In the genomic region with DNA sequence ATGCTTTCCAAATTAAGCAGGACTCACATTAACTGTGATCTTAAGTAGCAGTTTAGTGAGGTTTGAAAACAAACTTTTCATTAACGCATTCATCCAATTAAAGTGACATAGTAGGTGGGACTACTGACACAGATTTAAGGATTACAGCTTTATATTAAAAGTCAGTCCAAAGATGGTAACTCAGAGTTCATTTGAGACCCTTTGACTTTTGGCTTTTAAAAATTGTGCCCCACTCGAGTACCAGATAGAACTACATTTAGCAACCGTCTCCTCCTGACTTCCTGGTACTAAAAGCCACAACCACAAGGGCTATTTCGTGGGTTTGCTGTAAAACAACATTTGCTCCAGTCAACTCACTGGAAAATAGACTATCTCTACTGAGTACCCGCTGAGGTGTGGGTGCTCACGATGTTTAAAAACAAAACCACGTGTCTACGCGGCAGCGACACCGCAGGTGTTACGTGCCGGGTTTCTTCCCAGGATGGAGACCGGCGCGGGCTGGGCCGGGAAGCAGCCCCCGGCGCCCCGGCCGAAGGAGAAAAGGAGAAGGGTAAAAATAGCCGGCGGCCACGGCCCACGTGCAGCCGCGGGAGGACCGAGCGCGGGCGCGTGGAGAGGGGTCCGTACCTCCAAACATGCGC, we compare ENCODE assay signal across 8 cellular contexts.
DNase-seq lines count a peak whose midpoint lies in the region; ATAC-seq, FAIRE-seq and TF ChIP-seq lines count a peak whose summit lies in the region.
"Not testable (repeated sequence)": the region's sequence is repeated elsewhere in the genome, so short reads cannot be mapped to it uniquely, and the experiment has no call there.

No MANE protein-coding gene starts in this region.

- H3K4me1 ChIP-seq in HUES6 (ENCODE audit: control insufficient read depth, insufficient read depth, low read length); GM12878 (ENCODE audit: control insufficient read depth, insufficient read depth, low read length); thoracic aorta (ENCODE audit: control insufficient read depth in 1 of 2, low read depth in 2 of 2): not testable (repeated sequence)
- H3K4me1 ChIP-seq in cardiac muscle cell (ENCODE audit: low read depth): peaks cover 11% of the 10 kb centered on the region

- RAD21 ChIA-PET in GM12878 (lab: Charles Lee; ENCODE audit: unreplicated experiment): interaction anchor here (0.6 kb wide), 1 partner anchor 112 kb away, joined by 3 read pairs; no protein-coding TSS in a partner anchor

- H3K27me3 ChIP-seq in GM06990 (replicated peaks; ENCODE audit: control insufficient read depth, insufficient read depth, low read length); H7 (ENCODE audit: control insufficient read depth, insufficient read depth, low read length); HUES6 (ENCODE audit: control insufficient read depth, insufficient read depth, low read length); GM12878 (replicated peaks in 1 of 2; ENCODE audit: control insufficient read depth in 2 of 2, insufficient read depth in 2 of 2, low read length in 1 of 2); cardiac muscle cell; thoracic aorta (replicated peaks; ENCODE audit: insufficient read depth): not testable (repeated sequence)

- in situ Hi-C loops in GM12878 (cut with MboI): not testable (repeated sequence)

- peak overlapping the region; percentile 83 for H3K9ac ChIP-seq in HUES6 (ENCODE audit: low read length)
- H3K9ac ChIP-seq in GM12878 (ENCODE audit: control insufficient read depth, insufficient read depth, low read length): not testable (repeated sequence)

- not testable (repeated sequence) for BruUV-seq in GM12878 (replicated peaks; lab: Mats Ljungman, UMichigan)

- ATAC-seq in GM12878: peak; percentile 59
- ATAC-seq in natural killer cell: peak; percentile 6 to 42 (median 33)
- ATAC-seq in thoracic aorta (ENCODE audit: insufficient number of reproducible peaks, low FRiP score, low read depth): not testable (repeated sequence)

- CTCF ChIA-PET in GM12878 (lab: Yijun Ruan, JAX): not testable (repeated sequence)

- not testable (repeated sequence) for H3K9me3 Mint-ChIP-seq in natural killer cell

- 0% methylated on average over 12 of the region's 34 CpGs for WGBS in GM12878 (ENCODE audit: insufficient coverage, insufficient replicate concordance, low lambda C conversion rate, missing lambda C conversion rate)

- SMC1A ChIA-PET in GM12878 (lab: Charles Lee; ENCODE audit: uncharacterized antibody, unreplicated experiment): not testable (repeated sequence)

- TF ChIP-seq RAD21 in GM12878 (IDR thresholded peaks at IDR 0.05; ENCODE audit: insufficient read depth, low read depth, low read length): not testable (repeated sequence)

- peak overlapping the region; percentile 76 to 90 for H3K27ac Mint-ChIP-seq in natural killer cell

- not testable (repeated sequence) for H3K36me3 Mint-ChIP-seq in natural killer cell

- not testable (repeated sequence) for H3K36me3 ChIP-seq in GM06990 (ENCODE audit: control insufficient read depth, insufficient read depth, low read length); H7 (replicated peaks; ENCODE audit: control insufficient read depth, insufficient read depth, low read length); HUES6 (ENCODE audit: control insufficient read depth, insufficient read depth, low read length); GM12878 (ENCODE audit: control insufficient read depth in 2 of 2, insufficient read depth in 2 of 2, low read length in 1 of 2); cardiac muscle cell; thoracic aorta

- not testable (repeated sequence) for TF ChIP-seq EP300 in GM12878 (IDR thresholded peaks at IDR 0.05; ENCODE audit: borderline replicate concordance in 1 of 2, control insufficient read depth in 1 of 2, low read depth in 2 of 2, low read length in 2 of 2)

- TF ChIP-seq CTCF in GM06990 (IDR thresholded peaks at IDR 0.05; ENCODE audit: insufficient read depth, low read length, poor library complexity, severe bottlenecking); GM12878 (IDR thresholded peaks at IDR 0.05 in 2 of 3, conservative IDR thresholded peaks at IDR 0.05 in 1 of 3; ENCODE audit: control insufficient read depth in 2 of 3, extremely low read depth in 1 of 3, insufficient read depth in 1 of 3, low read depth in 3 of 3, low read length in 3 of 3); cardiac muscle cell (IDR thresholded peaks at IDR 0.05; ENCODE audit: low read depth, low read length); natural killer cell (IDR thresholded peaks at IDR 0.05); thoracic aorta (IDR thresholded peaks at IDR 0.05): not testable (repeated sequence)

- not testable (repeated sequence) for H3K79me2 ChIP-seq in GM12878 (ENCODE audit: control insufficient read depth, insufficient read depth, low read length)

- intact Hi-C loops in GM12878 (cut with micrococcal nuclease; ENCODE audit: unreplicated experiment); natural killer cell (cut with micrococcal nuclease): not testable (repeated sequence)

- not testable (repeated sequence) for FAIRE-seq in GM12878 (lab: Jason Lieb, UNC)

- H3K27me3 Mint-ChIP-seq in natural killer cell (ENCODE audit: low read depth in 2 of 2): not testable (repeated sequence)

- not testable (repeated sequence) for H4K20me1 ChIP-seq in GM12878 (ENCODE audit: control insufficient read depth, insufficient read depth)

- not testable (repeated sequence) for H3K9me3 ChIP-seq in HUES6 (ENCODE audit: control insufficient read depth, insufficient read depth, low read depth, low read length); GM12878 (replicated peaks; ENCODE audit: control insufficient read depth, insufficient read depth, low read length); cardiac muscle cell (ENCODE audit: low read depth); thoracic aorta

- H3K27ac ChIP-seq in HUES6 (ENCODE audit: low read depth, low read length); GM12878 (ENCODE audit: control insufficient read depth, insufficient read depth): not testable (repeated sequence)
- H3K27ac ChIP-seq in cardiac muscle cell (peak overlapping the region; percentile 95), thoracic aorta (peak overlapping the region; percentile 94 to 97)

- peak overlapping the region; percentile 58 for H3K4me3 ChIP-seq in GM06990 (replicated peaks; ENCODE audit: low read depth, low read length)
- peak overlapping the region; percentile 67 for H3K4me3 ChIP-seq in H7 (ENCODE audit: insufficient read depth, low read depth, low read length)
- H3K4me3 ChIP-seq in HUES6 (ENCODE audit: low read depth, low read length): peak overlapping the region; percentile 88
- peak overlapping the region; percentile 47; the same call in 1 of the 2 replicates for H3K4me3 ChIP-seq in GM12878
- H3K4me3 ChIP-seq in cardiac muscle cell: peak overlapping the region; percentile 54
- peak overlapping the region; percentile 81 for H3K4me3 ChIP-seq in thoracic aorta

- not testable (repeated sequence) for H2AFZ ChIP-seq in GM12878 (ENCODE audit: control insufficient read depth, low read depth, low read length)

- H3K4me1 Mint-ChIP-seq in natural killer cell: peaks cover 17 to 20% of the 10 kb centered on the region in 2 donors

- peak overlapping the region; percentile 100 for H3K4me3 Mint-ChIP-seq in natural killer cell

- DNase-seq in GM06990 (ENCODE audit: extremely low read depth, insufficient read length); H7; GM12878 (ENCODE audit: low read depth, low spot score); natural killer cell; thoracic aorta (ENCODE audit: low spot score): not testable (repeated sequence)
- peak; percentile 6 for DNase-seq in SK-N-DZ (ENCODE audit: low spot score)
- DNase-seq in cardiac muscle cell (ENCODE audit: low read depth in 1 of 2, low spot score in 1 of 2): peak in 1 of 2 donors; percentile 2

- peak overlapping the region; percentile 74 for H3K4me2 ChIP-seq in GM12878 (ENCODE audit: control insufficient read depth, insufficient read depth)

- TF ChIP-seq POLR2A in GM12878 (IDR thresholded peaks at IDR 0.05; ENCODE audit: low read depth, low read length): not testable (repeated sequence)

- POLR2A ChIA-PET in GM12878 (lab: Charles Lee): not testable (repeated sequence)
